ENCODE assay signal across 8 cellular contexts in genomic region chr3:126083511-126083912, GRCh38. TPM values are rescaled to one million over a fixed set of nuclear protein-coding genes. Genes with fewer than 3 reads are reported as not detected.
DNase-seq lines count a peak whose midpoint lies in the region; ATAC-seq and TF ChIP-seq lines count a peak whose summit lies in the region.

No MANE protein-coding gene starts in this region.

- ATAC-seq in GM21381 (IDR thresholded peaks at IDR 0.05; ENCODE audit: unreplicated experiment) (peak; percentile 38), SK-N-SH treated with all-trans-retinoic acid at 6 μM for 48 hours (peak; percentile 87)

- peak overlapping the region; percentile 67 to 68 for H3K4me3 ChIP-seq in cardiac fibroblast (replicated peaks in 1 of 2; ENCODE audit: low read depth in 2 of 2, low read length in 2 of 2)

- DNase-seq in Daoy (ENCODE audit: low read depth) (peak; percentile 63), HT-29 (ENCODE audit: low spot score) (peak; percentile 59), cardiac fibroblast (ENCODE audit: low read depth in 2 of 2) (peak; percentile 37), left kidney (ENCODE audit: low read depth, low spot score) (peak; percentile 86), NCI-H774 (lab: John Stamatoyannopoulos, UW) (no peak)
- DNase-seq in stimulated activated CD8-positive, alpha-beta memory T cell treated with anti-CD3 and anti-CD28 coated beads, Interleukin-12 subunit alpha, Interleukin-12 subunit beta, amount 100 ng/mL, for 24 hours (ENCODE audit: extremely low read depth) = peak; percentile 20

- no peak for TF ChIP-seq CTCF in cardiac fibroblast (IDR thresholded peaks at IDR 0.05; ENCODE audit: low read depth, low read length)

TF ChIP-seq in SK-N-SH treated with all-trans-retinoic acid at 6 μM for 48 hours, 23 proteins besides CTCF, POLR2A, EP300 and RAD21:
- TF ChIP-seq ESRRG (CRISPR knock-in tag; IDR thresholded peaks at IDR 0.05) = no peak
- no peak for TF ChIP-seq SNAI2 (CRISPR knock-in tag; IDR thresholded peaks at IDR 0.05)
- TF ChIP-seq TOX (CRISPR knock-in tag; IDR thresholded peaks at IDR 0.05; ENCODE audit: borderline replicate concordance) = no peak

RNA-seq across cellular contexts. Expression of gene SLC41A3, which starts 0.4 kb away (rescaled TPM):
- 20.7 and 30.6 TPM in 2 replicates for total RNA-seq in Daoy (2014; rRNA removed; shearing (Covaris generic))
- total RNA-seq in HT-29 (2014; rRNA removed; shearing (Covaris generic)) = 97.9 and 117 TPM in 2 replicates
